ENCODE assay signal across 39 cellular contexts in the genomic region with DNA sequence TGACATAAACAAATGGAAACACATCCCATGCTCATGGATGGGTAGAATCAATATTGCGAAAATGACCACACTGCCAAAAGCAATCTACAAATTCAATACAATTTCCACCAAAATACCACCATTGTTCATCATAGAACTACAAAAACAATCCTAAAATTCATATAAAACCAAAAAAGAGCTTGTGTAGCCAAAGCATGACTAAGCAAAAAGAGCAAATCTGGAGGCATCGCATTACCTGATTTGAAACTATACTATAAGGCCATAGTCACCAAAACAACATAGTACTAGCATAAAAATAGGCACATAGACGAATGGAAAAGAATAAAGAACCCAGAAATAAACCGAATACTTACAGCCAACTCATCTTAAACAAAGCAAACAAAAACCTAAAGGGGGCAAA.
"Had no signal": no experiment of that assay in that cellular context is flagged by ENCODE, and none has a peak within 500 bp of the region (broad histone marks: within the 10 kb centered on the region; RNA-seq: fewer than 3 reads in every experiment).

No MANE protein-coding gene starts in this region.

- H3K4me1 ChIP-seq: ascending aorta had no signal

- H3K36me3 Mint-ChIP-seq: activated CD8-positive, alpha-beta memory T cell treated with anti-CD3 and anti-CD28 coated beads, Interleukin-2, amount 10 ng/mL, durations not matched to agents 7 days and 5 days; activated naive CD4-positive, alpha-beta T cell treated with anti-CD3 and anti-CD28 coated beads, Interleukin-2, amount 10 ng/mL, durations not matched to agents 7 days and 5 days; activated naive CD4-positive, alpha-beta T cell treated with anti-CD3 and anti-CD28 coated beads, Interleukin-2, amount 50 U/mL, for 24 hours; activated naive CD8-positive, alpha-beta T cell; activated naive CD8-positive, alpha-beta T cell treated with anti-CD3 and anti-CD28 coated beads, Interleukin-2, amount 10 ng/mL, durations not matched to agents 7 days and 5 days; brain; WTC11 had no signal

- FAIRE-seq: bronchial epithelial cell, TTC549 had no signal

- H3K27me3 ChIP-seq: ascending aorta, cardiac muscle cell had no signal

- H3K27ac ChIP-seq: ascending aorta, cardiac muscle cell, WERI-Rb-1 had no signal

- H3K36me3 ChIP-seq: ascending aorta, cardiac muscle cell, WERI-Rb-1 had no signal

- H3K4me1 Mint-ChIP-seq: activated CD4-positive, alpha-beta memory T cell treated with anti-CD3 and anti-CD28 coated beads, Interleukin-2, amount 10 ng/mL, durations not matched to agents 7 days and 5 days; activated CD4-positive, alpha-beta T cell treated with anti-CD3 and anti-CD28 coated beads for 36 hours; activated CD4-positive, alpha-beta T cell treated with anti-CD3 and anti-CD28 coated beads, Interleukin-2, amount 10 ng/mL, durations not matched to agents 7 days and 5 days; activated CD8-positive, alpha-beta memory T cell treated with anti-CD3 and anti-CD28 coated beads, Interleukin-2, amount 10 ng/mL, durations not matched to agents 7 days and 5 days; activated naive CD4-positive, alpha-beta T cell treated with anti-CD3 and anti-CD28 coated beads, Interleukin-2, amount 10 ng/mL, durations not matched to agents 7 days and 5 days; activated naive CD4-positive, alpha-beta T cell treated with anti-CD3 and anti-CD28 coated beads, Interleukin-2, amount 50 U/mL, for 24 hours; activated naive CD8-positive, alpha-beta T cell treated with anti-CD3 and anti-CD28 coated beads, Interleukin-2, amount 10 ng/mL, durations not matched to agents 7 days and 5 days; activated naive CD8-positive, alpha-beta T cell treated with anti-CD3 and anti-CD28 coated beads, Interleukin-2, amount 50 U/mL, for 24 hours; brain; central memory CD8-positive, alpha-beta T cell had no signal

- H3K9me3 Mint-ChIP-seq: activated CD4-positive, alpha-beta memory T cell treated with anti-CD3 and anti-CD28 coated beads, Interleukin-2, amount 10 ng/mL, durations not matched to agents 7 days and 5 days; activated CD4-positive, alpha-beta T cell treated with anti-CD3 and anti-CD28 coated beads, Interleukin-2, amount 10 ng/mL, durations not matched to agents 7 days and 5 days; activated naive CD4-positive, alpha-beta T cell treated with anti-CD3 and anti-CD28 coated beads, Interleukin-2, amount 10 ng/mL, durations not matched to agents 7 days and 5 days; activated naive CD4-positive, alpha-beta T cell treated with anti-CD3 and anti-CD28 coated beads, Interleukin-2, amount 50 U/mL, for 24 hours; activated naive CD8-positive, alpha-beta T cell treated with anti-CD3 and anti-CD28 coated beads, Interleukin-2, amount 10 ng/mL, durations not matched to agents 7 days and 5 days; activated naive CD8-positive, alpha-beta T cell treated with anti-CD3 and anti-CD28 coated beads, Interleukin-2, amount 50 U/mL, for 24 hours; activated T-cell treated with anti-CD3 and anti-CD28 coated beads, Interleukin-2, amount 50 U/mL, for 24 hours; activated T-helper 2 cell treated with anti-CD3 and anti-CD28 coated beads, Interferon-gamma antibody, Interleukin-2, Interleukin-4, amounts not matched to agents 10 μg/mL and 5 μg/mL and 100 μg/mL, durations not matched to agents 14 hours and 24 hours and 36 hours; T-helper 1 cell treated with Interleukin-12 subunit alpha and Interleukin-12 subunit beta and Interleukin-4 antibody, amounts not matched to agents 30 μg/mL and 1 μg/mL, for 36 hours; T-helper 2 cell treated with Interferon-gamma antibody and Interleukin-4, amounts not matched to agents 5 μg/mL and 100 μg/mL, for 36 hours had no signal

- H3K9me3 ChIP-seq: ascending aorta had no signal

- H3K4me3 ChIP-seq: ascending aorta, cardiac muscle cell had no signal

- H3K27me3 Mint-ChIP-seq: activated CD4-positive, alpha-beta memory T cell treated with anti-CD3 and anti-CD28 coated beads, Interleukin-2, amount 10 ng/mL, durations not matched to agents 7 days and 5 days; activated CD4-positive, alpha-beta T cell treated with anti-CD3 and anti-CD28 coated beads, Interleukin-2, amount 10 ng/mL, durations not matched to agents 7 days and 5 days; activated CD8-positive, alpha-beta memory T cell treated with anti-CD3 and anti-CD28 coated beads, Interleukin-2, amount 10 ng/mL, durations not matched to agents 7 days and 5 days; activated naive CD4-positive, alpha-beta T cell treated with anti-CD3 and anti-CD28 coated beads, Interleukin-2, amount 50 U/mL, for 24 hours; activated naive CD8-positive, alpha-beta T cell; activated naive CD8-positive, alpha-beta T cell treated with anti-CD3 and anti-CD28 coated beads, Interleukin-2, amount 10 ng/mL, durations not matched to agents 7 days and 5 days; activated naive CD8-positive, alpha-beta T cell treated with anti-CD3 and anti-CD28 coated beads, Interleukin-2, amount 50 U/mL, for 24 hours; brain; central memory CD8-positive, alpha-beta T cell had no signal

- DNase-seq: activated CD4-positive, alpha-beta memory T cell treated with anti-CD3 and anti-CD28 coated beads, Interleukin-2, amount 10 ng/mL, durations not matched to agents 7 days and 5 days; activated CD4-positive, alpha-beta T cell treated with anti-CD3 and anti-CD28 coated beads for 1 hour; activated CD4-positive, alpha-beta T cell treated with anti-CD3 and anti-CD28 coated beads for 36 hours; activated CD4-positive, alpha-beta T cell treated with anti-CD3 and anti-CD28 coated beads for 48 hours; activated CD4-positive, alpha-beta T cell treated with anti-CD3 and anti-CD28 coated beads, Interleukin-2, amount 10 ng/mL, durations not matched to agents 7 days and 5 days; activated CD4-positive, alpha-beta T cell treated with anti-CD3 and anti-CD28 coated beads, Interleukin-2, amount 50 U/mL, for 48 hours; activated CD4-positive, CD25-positive, alpha-beta regulatory T cell; activated CD8-positive, alpha-beta memory T cell treated with anti-CD3 and anti-CD28 coated beads for 24 hours; activated CD8-positive, alpha-beta memory T cell treated with anti-CD3 and anti-CD28 coated beads, Interleukin-2, amount 10 ng/mL, durations not matched to agents 7 days and 5 days; activated CD8-positive, alpha-beta memory T cell treated with anti-CD3 and anti-CD28 coated beads, Interleukin-2, amount 50 U/mL, for 48 hours; activated CD8-positive, alpha-beta T cell treated with anti-CD3 and anti-CD28 coated beads, Interleukin-2, amount 10 ng/mL, durations not matched to agents 7 days and 5 days; activated effector memory CD4-positive, alpha-beta T cell treated with Interleukin-2 at 50 U/mL for 16 hours; activated gamma-delta T cell treated with Interleukin-2 at 50 U/mL for 16 hours; activated naive CD4-positive, alpha-beta T cell treated with anti-CD3 and anti-CD28 coated beads, Interleukin-2, amount 10 ng/mL, durations not matched to agents 7 days and 5 days; activated naive CD4-positive, alpha-beta T cell treated with Interleukin-2 at 50 U/mL for 16 hours; activated naive CD8-positive, alpha-beta T cell treated with anti-CD3 and anti-CD28 coated beads, Interleukin-2, amount 10 ng/mL, durations not matched to agents 7 days and 5 days; activated naive CD8-positive, alpha-beta T cell treated with anti-CD3 and anti-CD28 coated beads, Interleukin-2, amount 50 U/mL, for 24 hours; activated T-cell treated with anti-CD3 and anti-CD28 coated beads, Interleukin-2, amount 50 U/mL, for 24 hours; activated T-cell treated with anti-CD3 and anti-CD28 coated beads, Interleukin-2, amount 50 U/mL, for 48 hours; amygdala; anterior cingulate cortex; caudate nucleus; cerebellar nuclear complex; T-helper 2 cell; T-helper 9 cell; WERI-Rb-1 had no signal

- H3K4me3 Mint-ChIP-seq: activated CD4-positive, alpha-beta memory T cell treated with anti-CD3 and anti-CD28 coated beads, Interleukin-2, amount 10 ng/mL, durations not matched to agents 7 days and 5 days; activated CD4-positive, alpha-beta T cell treated with anti-CD3 and anti-CD28 coated beads for 36 hours; activated CD4-positive, alpha-beta T cell treated with anti-CD3 and anti-CD28 coated beads, Interleukin-2, amount 10 ng/mL, durations not matched to agents 7 days and 5 days; activated CD8-positive, alpha-beta memory T cell treated with anti-CD3 and anti-CD28 coated beads, Interleukin-2, amount 10 ng/mL, durations not matched to agents 7 days and 5 days; activated CD8-positive, alpha-beta T cell treated with anti-CD3 and anti-CD28 coated beads, Interleukin-2, amount 10 ng/mL, durations not matched to agents 7 days and 5 days; activated naive CD4-positive, alpha-beta T cell treated with anti-CD3 and anti-CD28 coated beads, Interleukin-2, amount 10 ng/mL, durations not matched to agents 7 days and 5 days; activated naive CD4-positive, alpha-beta T cell treated with anti-CD3 and anti-CD28 coated beads, Interleukin-2, amount 50 U/mL, for 24 hours; activated naive CD8-positive, alpha-beta T cell; activated naive CD8-positive, alpha-beta T cell treated with anti-CD3 and anti-CD28 coated beads, Interleukin-2, amount 10 ng/mL, durations not matched to agents 7 days and 5 days; activated naive CD8-positive, alpha-beta T cell treated with anti-CD3 and anti-CD28 coated beads, Interleukin-2, amount 50 U/mL, for 24 hours; activated T-cell treated with anti-CD3 and anti-CD28 coated beads, Interleukin-2, amount 50 U/mL, for 24 hours; brain; central memory CD8-positive, alpha-beta T cell; T-helper 1 cell treated with Interleukin-12 subunit alpha and Interleukin-12 subunit beta and Interleukin-4 antibody, amounts not matched to agents 30 μg/mL and 1 μg/mL, for 36 hours; T-helper 2 cell treated with Interferon-gamma antibody and Interleukin-4, amounts not matched to agents 5 μg/mL and 100 μg/mL, for 36 hours; WTC11 had no signal

- H3K27ac Mint-ChIP-seq: activated CD4-positive, alpha-beta memory T cell treated with anti-CD3 and anti-CD28 coated beads, Interleukin-2, amount 10 ng/mL, durations not matched to agents 7 days and 5 days; activated CD4-positive, alpha-beta T cell treated with anti-CD3 and anti-CD28 coated beads for 36 hours; activated CD4-positive, alpha-beta T cell treated with anti-CD3 and anti-CD28 coated beads, Interleukin-2, amount 10 ng/mL, durations not matched to agents 7 days and 5 days; activated CD8-positive, alpha-beta memory T cell treated with anti-CD3 and anti-CD28 coated beads, Interleukin-2, amount 10 ng/mL, durations not matched to agents 7 days and 5 days; activated CD8-positive, alpha-beta T cell treated with anti-CD3 and anti-CD28 coated beads, Interleukin-2, amount 10 ng/mL, durations not matched to agents 7 days and 5 days; activated naive CD4-positive, alpha-beta T cell treated with anti-CD3 and anti-CD28 coated beads, Interleukin-2, amount 10 ng/mL, durations not matched to agents 7 days and 5 days; activated naive CD4-positive, alpha-beta T cell treated with anti-CD3 and anti-CD28 coated beads, Interleukin-2, amount 50 U/mL, for 24 hours; activated naive CD8-positive, alpha-beta T cell; activated naive CD8-positive, alpha-beta T cell treated with anti-CD3 and anti-CD28 coated beads, Interleukin-2, amount 10 ng/mL, durations not matched to agents 7 days and 5 days; activated naive CD8-positive, alpha-beta T cell treated with anti-CD3 and anti-CD28 coated beads, Interleukin-2, amount 50 U/mL, for 24 hours; activated T-cell treated with anti-CD3 and anti-CD28 coated beads, Interleukin-2, amount 50 U/mL, for 24 hours; activated T-helper 2 cell treated with anti-CD3 and anti-CD28 coated beads, Interferon-gamma antibody, Interleukin-2, Interleukin-4, amounts not matched to agents 10 μg/mL and 5 μg/mL and 100 μg/mL, durations not matched to agents 14 hours and 24 hours and 36 hours; brain; T-helper 1 cell treated with Interleukin-12 subunit alpha and Interleukin-12 subunit beta and Interleukin-4 antibody, amounts not matched to agents 30 μg/mL and 1 μg/mL, for 36 hours; T-helper 2 cell treated with Interferon-gamma antibody and Interleukin-4, amounts not matched to agents 5 μg/mL and 100 μg/mL, for 36 hours; WTC11 had no signal

- ATAC-seq: activated CD4-positive, alpha-beta T cell treated with anti-CD3 and anti-CD28 coated beads for 36 hours; activated CD4-positive, CD25-positive, alpha-beta regulatory T cell treated with anti-CD3 and anti-CD28 coated beads, Interleukin-2, amount 50 U/mL, for 24 hours; activated CD8-positive, alpha-beta memory T cell treated with anti-CD3 and anti-CD28 coated beads, Interleukin-2, amount 10 ng/mL, durations not matched to agents 7 days and 5 days; activated CD8-positive, alpha-beta T cell treated with anti-CD3 and anti-CD28 coated beads, Interleukin-2, amount 10 ng/mL, durations not matched to agents 7 days and 5 days; activated naive CD8-positive, alpha-beta T cell treated with anti-CD3 and anti-CD28 coated beads, Interleukin-2, amount 50 U/mL, for 24 hours; WTC11 had no signal
